Comparison of ENCODE assay signal across 27 cellular contexts in genomic region chr15:65258370-65258769, GRCh38. TPM values are rescaled to one million over a fixed set of nuclear protein-coding genes. Genes with fewer than 3 reads are reported as not detected.
DNase-seq lines count a peak whose midpoint lies in the region; ATAC-seq and TF ChIP-seq lines count a peak whose summit lies in the region.
"Had no signal": no experiment of that assay in that cellular context is flagged by ENCODE, and none has a peak within 500 bp of the region (broad histone marks: within the 10 kb centered on the region; RNA-seq: fewer than 3 reads in every experiment).

No MANE protein-coding gene starts in this region.

- no peak for DNase-seq in heart right ventricle
- no peak for DNase-seq in left ventricle myocardium superior
- no peak for DNase-seq in left lung
- DNase-seq in gastrocnemius medialis: no peak
- no peak for DNase-seq in GM03348 (ENCODE audit: low spot score)
- no peak for DNase-seq in amniotic stem cell (lab: John Stamatoyannopoulos, UW)
- DNase-seq in activated CD8-positive, alpha-beta memory T cell treated with anti-CD3 and anti-CD28 coated beads for 24 hours: no peak
- DNase-seq: activated CD4-positive, alpha-beta memory T cell treated with anti-CD3 and anti-CD28 coated beads, Interleukin-2, amount 10 ng/mL, durations not matched to agents 7 days and 5 days; activated CD4-positive, CD25-positive, alpha-beta regulatory T cell; activated naive CD4-positive, alpha-beta T cell treated with Interleukin-2 at 50 U/mL for 16 hours; activated T-cell treated with anti-CD3 and anti-CD28 coated beads, Interleukin-2, amount 50 U/mL, for 24 hours; cerebellar nuclear complex; effector CD4-positive, alpha-beta T cell; MM.1S; NCI-H187 treated with DMSO at 0.1 percent for 48 hours; RPMI8226; T-helper 9 cell had no signal

- WGBS in heart right ventricle, 2 donors: 71 to 78% methylated on average over 2 of the region's 2 CpGs

- TF ChIP-seq POLR2A in gastrocnemius medialis (IDR thresholded peaks at IDR 0.05): no peak

- H3K27me3 ChIP-seq in heart right ventricle: no peaks in the 10 kb centered on the region
- no peaks in the 10 kb centered on the region for H3K27me3 ChIP-seq in left lung
- H3K27me3 ChIP-seq in gastrocnemius medialis: no peaks in the 10 kb centered on the region

- H3K4me3 ChIP-seq in heart right ventricle (no peak overlapping the region), left lung (no peak overlapping the region), gastrocnemius medialis (no peak overlapping the region)
- H3K4me3 ChIP-seq: HAP-1 had no signal

- ATAC-seq in heart right ventricle (no peak), left ventricle myocardium superior (no peak), left lung (peak; percentile 31), gastrocnemius medialis (no peak), HG02840 (IDR thresholded peaks at IDR 0.05; ENCODE audit: low FRiP score, unreplicated experiment) (no peak)
- ATAC-seq: natural killer cell treated with Interleukin-12 subunit alpha and Interleukin-12 subunit beta and Interleukin-15 and Interleukin-18, amount 100 ng/mL, for 72 hours had no signal

- intact Hi-C loops in heart right ventricle (cut with DNase I) (loop anchor here in 1 of 10 donors (5.0 kb wide), 1 partner anchor 46 kb away; the partner anchor contains the start of gene CILP), left ventricle myocardium superior (cut with micrococcal nuclease) (no loop called here), left lung (cut with DNase I) (no loop called here), gastrocnemius medialis (cut with DNase I; ENCODE audit: low total_unique reads) (no loop called here)

- TF ChIP-seq CTCF in heart right ventricle (IDR thresholded peaks at IDR 0.05) (no peak), left lung (IDR thresholded peaks at IDR 0.05) (no peak), gastrocnemius medialis (IDR thresholded peaks at IDR 0.05 in 4 of 5, conservative IDR thresholded peaks at IDR 0.05 in 1 of 5) (no peak)

- H3K9me3 ChIP-seq in heart right ventricle: no peaks in the 10 kb centered on the region
- no peaks in the 10 kb centered on the region for H3K9me3 ChIP-seq in left lung
- no peaks in the 10 kb centered on the region for H3K9me3 ChIP-seq in gastrocnemius medialis
- H3K9me3 ChIP-seq: HAP-1 had no signal

- H3K27ac ChIP-seq in heart right ventricle (peak overlapping the region in 9 of 10 donors; percentile 25 to 83 (median 53)), left lung (no peak overlapping the region), gastrocnemius medialis (peak overlapping the region in 3 of 4 donors; percentile 37 to 50 (median 41))

- in situ Hi-C loops in gastrocnemius medialis (cut with MboI; ENCODE audit: low sequenced_read_pairs in 4 of 4): loop anchor here in 1 of 4 donors (25.0 kb wide), 1 partner anchor 221 kb away; the partner anchor contains the start of genes MTFMT and SLC51B

- peaks cover 0 to 70% (median 25%) of the 10 kb centered on the region in 9 donors for H3K36me3 ChIP-seq in heart right ventricle
- H3K36me3 ChIP-seq in left lung: peaks cover 0 to 44% of the 10 kb centered on the region in 2 donors
- peaks cover 3 to 66% of the 10 kb centered on the region in 2 donors for H3K36me3 ChIP-seq in gastrocnemius medialis

- H3K4me1 ChIP-seq in heart right ventricle: peaks cover 0 to 20% (median 6%) of the 10 kb centered on the region in 9 donors
- no peaks in the 10 kb centered on the region for H3K4me1 ChIP-seq in left lung
- H3K4me1 ChIP-seq in gastrocnemius medialis: peaks cover 0 to 6% of the 10 kb centered on the region in 2 donors

RNA-seq across cellular contexts. Expression of gene PARP16, which starts 28.3 kb away (rescaled TPM):
- total RNA-seq in heart right ventricle: 1 to 10 TPM; 3.3 to 5.2 (median 4.8) TPM
- 1 to 10 TPM; 3.1 to 4.6 TPM for polyA plus RNA-seq in heart right ventricle
- total RNA-seq in left ventricle myocardium superior: 4.1 TPM
- total RNA-seq in left lung: 1 to 10 TPM; 8.0 to 8.2 TPM
- total RNA-seq in gastrocnemius medialis: 1 to 10 TPM; 2.6 to 3.3 (median 3.0) TPM

RNA-seq across cellular contexts. Expression of gene RNU5A-1, which starts 37.5 kb away (rescaled TPM):
- total RNA-seq in heart right ventricle (not detected), left ventricle myocardium superior (not detected), left lung (not detected), gastrocnemius medialis (not detected)
- not detected for polyA plus RNA-seq in heart right ventricle
- total RNA-seq: A172; activated CD4-positive, alpha-beta memory T cell treated with anti-CD3 and anti-CD28 coated beads, Interleukin-2, amount 10 ng/mL, durations not matched to agents 7 days and 5 days; aorta; G401; natural killer cell treated with Interleukin-12 subunit alpha and Interleukin-12 subunit beta and Interleukin-15 and Interleukin-18, amount 100 ng/mL, for 72 hours; posterior vena cava had no signal
- polyA plus RNA-seq: aorta, BJ, IgD-negative memory B cell, thymus had no signal

RNA-seq across cellular contexts. Expression of gene RNU5B-1, which starts 46.1 kb away (rescaled TPM):
- total RNA-seq in heart right ventricle (10 to 100 TPM in 2 of 10 donors, not detected in 8; 18.2 to 51.0 TPM), left ventricle myocardium superior (40.8 TPM), left lung (10 to 100 TPM in 1 of 2 donors, not detected in 1; 26.6 TPM), gastrocnemius medialis (not detected)
- not detected for polyA plus RNA-seq in heart right ventricle
- total RNA-seq: A172; G401; natural killer cell treated with Interleukin-12 subunit alpha and Interleukin-12 subunit beta and Interleukin-15 and Interleukin-18, amount 100 ng/mL, for 72 hours had no signal
- polyA plus RNA-seq: aorta, BJ, IgD-negative memory B cell, thymus had no signal

RNA-seq across cellular contexts. Expression of gene CILP, which starts 47.1 kb away (rescaled TPM):
- total RNA-seq in heart right ventricle (10 to 100 TPM in 4 of 10 donors, 1 to 10 TPM in 6; 3.2 to 45.2 (median 7.3) TPM), left ventricle myocardium superior (7.8 TPM), left lung (1 to 10 TPM; 1.4 to 8.5 TPM), gastrocnemius medialis (10 to 100 TPM in 3 of 4 donors, 1 to 10 TPM in 1; 5.4 to 49.9 (median 41.6) TPM)
- 1 to 10 TPM; 2.1 to 8.9 TPM for polyA plus RNA-seq in heart right ventricle
- total RNA-seq: A172; activated CD4-positive, alpha-beta memory T cell treated with anti-CD3 and anti-CD28 coated beads, Interleukin-2, amount 10 ng/mL, durations not matched to agents 7 days and 5 days; G401 had no signal
- polyA plus RNA-seq: IgD-negative memory B cell had no signal

Comparison
In these comparisons a context has a peak if more than half of its experiments do, and no peak if none do; other contexts are left out.
1. H3K27ac ChIP-seq: peak in heart right ventricle (9 of 10) and gastrocnemius medialis (3 of 4); none in left lung (0 of 2).